In the genomic region with DNA sequence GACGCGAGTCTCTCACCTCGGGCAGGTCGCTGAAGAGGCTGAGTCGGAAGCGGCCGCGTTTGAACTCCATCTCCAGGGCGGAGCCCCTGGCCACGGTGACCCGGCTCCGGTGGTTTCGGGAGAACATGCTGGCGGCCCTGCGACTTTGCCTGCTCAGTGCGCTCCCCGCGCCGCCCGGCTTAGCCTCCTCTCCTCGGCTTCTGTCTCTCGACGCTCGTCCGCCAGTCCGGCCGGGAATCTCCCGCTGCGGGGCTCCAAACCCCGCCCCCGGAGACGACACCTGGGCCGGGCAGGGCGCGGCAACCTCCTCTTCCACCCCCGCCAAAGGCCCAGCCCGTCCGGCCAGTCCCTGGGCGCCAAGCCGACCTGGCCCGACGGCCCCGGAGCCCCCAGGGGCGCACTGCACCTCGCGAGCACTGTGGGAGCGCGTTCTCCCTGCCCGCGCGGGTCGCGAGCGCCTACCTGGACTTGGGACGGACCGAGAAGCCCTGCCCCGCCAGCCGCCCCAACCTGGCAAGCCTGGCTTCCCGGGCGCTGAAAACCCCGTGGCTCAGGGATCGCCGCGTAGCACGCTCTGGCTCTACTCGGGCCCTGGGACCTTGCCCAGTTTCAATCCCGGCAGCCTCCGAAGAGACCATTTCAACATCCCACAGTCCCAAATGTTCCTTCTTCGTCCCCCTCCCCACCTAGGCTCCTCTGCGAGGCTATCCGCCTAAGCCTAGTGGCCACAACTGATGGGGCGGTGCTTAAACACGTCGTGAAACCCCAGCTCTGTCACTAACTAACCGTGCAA, we compare ENCODE assay signal across 1 cellular context.
TF ChIP-seq lines count a peak whose summit lies in the region.

A gene with protein sequence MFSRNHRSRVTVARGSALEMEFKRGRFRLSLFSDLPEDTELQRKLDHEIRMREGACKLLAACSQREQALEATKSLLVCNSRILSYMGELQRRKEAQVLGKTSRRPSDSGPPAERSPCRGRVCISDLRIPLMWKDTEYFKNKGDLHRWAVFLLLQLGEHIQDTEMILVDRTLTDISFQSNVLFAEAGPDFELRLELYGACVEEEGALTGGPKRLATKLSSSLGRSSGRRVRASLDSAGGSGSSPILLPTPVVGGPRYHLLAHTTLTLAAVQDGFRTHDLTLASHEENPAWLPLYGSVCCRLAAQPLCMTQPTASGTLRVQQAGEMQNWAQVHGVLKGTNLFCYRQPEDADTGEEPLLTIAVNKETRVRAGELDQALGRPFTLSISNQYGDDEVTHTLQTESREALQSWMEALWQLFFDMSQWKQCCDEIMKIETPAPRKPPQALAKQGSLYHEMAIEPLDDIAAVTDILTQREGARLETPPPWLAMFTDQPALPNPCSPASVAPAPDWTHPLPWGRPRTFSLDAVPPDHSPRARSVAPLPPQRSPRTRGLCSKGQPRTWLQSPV (minus strand): TSS at position 248 of the 793 bp plus-strand sequence. CDS start 121 bp downstream, at position 127.

TF ChIP-seq in SK-N-SH, 30 proteins besides CTCF, POLR2A, EP300 and RAD21 (continued from another document):
- TF ChIP-seq NRF1 (IDR thresholded peaks at IDR 0.05; ENCODE audit: low read depth, low read length) (no peak), RCOR1 (IDR thresholded peaks at IDR 0.05; ENCODE audit: low read length) (no peak), SMC3 (IDR thresholded peaks at IDR 0.05; ENCODE audit: low read depth, low read length) (no peak), POLR2AphosphoS5 (IDR thresholded peaks at IDR 0.05; ENCODE audit: low read depth, low read length) (no peak), MEF2A (IDR thresholded peaks at IDR 0.05; ENCODE audit: borderline replicate concordance, low read depth) (no peak), RXRA (IDR thresholded peaks at IDR 0.05; ENCODE audit: borderline replicate concordance, low read depth) (no peak), MXI1 (IDR thresholded peaks at IDR 0.05; ENCODE audit: low read depth, low read length) (no peak), EZH2phosphoT487 (IDR thresholded peaks at IDR 0.05; ENCODE audit: borderline replicate concordance, low read depth) (no peak)
- TF ChIP-seq, protein P1, sequence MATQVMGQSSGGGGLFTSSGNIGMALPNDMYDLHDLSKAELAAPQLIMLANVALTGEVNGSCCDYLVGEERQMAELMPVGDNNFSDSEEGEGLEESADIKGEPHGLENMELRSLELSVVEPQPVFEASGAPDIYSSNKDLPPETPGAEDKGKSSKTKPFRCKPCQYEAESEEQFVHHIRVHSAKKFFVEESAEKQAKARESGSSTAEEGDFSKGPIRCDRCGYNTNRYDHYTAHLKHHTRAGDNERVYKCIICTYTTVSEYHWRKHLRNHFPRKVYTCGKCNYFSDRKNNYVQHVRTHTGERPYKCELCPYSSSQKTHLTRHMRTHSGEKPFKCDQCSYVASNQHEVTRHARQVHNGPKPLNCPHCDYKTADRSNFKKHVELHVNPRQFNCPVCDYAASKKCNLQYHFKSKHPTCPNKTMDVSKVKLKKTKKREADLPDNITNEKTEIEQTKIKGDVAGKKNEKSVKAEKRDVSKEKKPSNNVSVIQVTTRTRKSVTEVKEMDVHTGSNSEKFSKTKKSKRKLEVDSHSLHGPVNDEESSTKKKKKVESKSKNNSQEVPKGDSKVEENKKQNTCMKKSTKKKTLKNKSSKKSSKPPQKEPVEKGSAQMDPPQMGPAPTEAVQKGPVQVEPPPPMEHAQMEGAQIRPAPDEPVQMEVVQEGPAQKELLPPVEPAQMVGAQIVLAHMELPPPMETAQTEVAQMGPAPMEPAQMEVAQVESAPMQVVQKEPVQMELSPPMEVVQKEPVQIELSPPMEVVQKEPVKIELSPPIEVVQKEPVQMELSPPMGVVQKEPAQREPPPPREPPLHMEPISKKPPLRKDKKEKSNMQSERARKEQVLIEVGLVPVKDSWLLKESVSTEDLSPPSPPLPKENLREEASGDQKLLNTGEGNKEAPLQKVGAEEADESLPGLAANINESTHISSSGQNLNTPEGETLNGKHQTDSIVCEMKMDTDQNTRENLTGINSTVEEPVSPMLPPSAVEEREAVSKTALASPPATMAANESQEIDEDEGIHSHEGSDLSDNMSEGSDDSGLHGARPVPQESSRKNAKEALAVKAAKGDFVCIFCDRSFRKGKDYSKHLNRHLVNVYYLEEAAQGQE (IDR thresholded peaks at IDR 0.05; ENCODE audit: low read depth, low read length): no peak
- TF ChIP-seq, protein P2, sequence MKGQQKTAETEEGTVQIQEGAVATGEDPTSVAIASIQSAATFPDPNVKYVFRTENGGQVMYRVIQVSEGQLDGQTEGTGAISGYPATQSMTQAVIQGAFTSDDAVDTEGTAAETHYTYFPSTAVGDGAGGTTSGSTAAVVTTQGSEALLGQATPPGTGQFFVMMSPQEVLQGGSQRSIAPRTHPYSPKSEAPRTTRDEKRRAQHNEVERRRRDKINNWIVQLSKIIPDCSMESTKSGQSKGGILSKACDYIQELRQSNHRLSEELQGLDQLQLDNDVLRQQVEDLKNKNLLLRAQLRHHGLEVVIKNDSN (IDR thresholded peaks at IDR 0.05; ENCODE audit: borderline replicate concordance, low read depth): no peak
- TF ChIP-seq, protein P3, sequence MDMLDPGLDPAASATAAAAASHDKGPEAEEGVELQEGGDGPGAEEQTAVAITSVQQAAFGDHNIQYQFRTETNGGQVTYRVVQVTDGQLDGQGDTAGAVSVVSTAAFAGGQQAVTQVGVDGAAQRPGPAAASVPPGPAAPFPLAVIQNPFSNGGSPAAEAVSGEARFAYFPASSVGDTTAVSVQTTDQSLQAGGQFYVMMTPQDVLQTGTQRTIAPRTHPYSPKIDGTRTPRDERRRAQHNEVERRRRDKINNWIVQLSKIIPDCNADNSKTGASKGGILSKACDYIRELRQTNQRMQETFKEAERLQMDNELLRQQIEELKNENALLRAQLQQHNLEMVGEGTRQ (IDR thresholded peaks at IDR 0.05; ENCODE audit: borderline replicate concordance, low read depth, low read length): no peak
